Comparison of ENCODE assay signal across 8 cellular contexts in genomic region chr20:62141397-62142251, GRCh38. TPM values are rescaled to one million over a fixed set of nuclear protein-coding genes. Genes with fewer than 3 reads are reported as not detected.
A peak's percentile ranks its signal among the peaks of the same experiment; 100 is the strongest.
DNase-seq lines count a peak whose midpoint lies in the region; ATAC-seq, FAIRE-seq and TF ChIP-seq lines count a peak whose summit lies in the region.

No MANE protein-coding gene starts in this region.

- H3K27me3 Mint-ChIP-seq in activated CD8-positive, alpha-beta T cell treated with anti-CD3 and anti-CD28 coated beads for 36 hours = no peaks in the 10 kb centered on the region

- H3K27me3 ChIP-seq in DND-41 (ENCODE audit: insufficient read depth, low read length, poor library complexity) (no peaks in the 10 kb centered on the region), heart right ventricle (no peaks in the 10 kb centered on the region)

- no peak overlapping the region for H2AFZ ChIP-seq in DND-41 (ENCODE audit: low read depth, low read length)

- H3K4me1 Mint-ChIP-seq in activated CD8-positive, alpha-beta T cell treated with anti-CD3 and anti-CD28 coated beads for 36 hours (ENCODE audit: low read depth) = peaks cover 55% of the 10 kb centered on the region

- H3K27ac ChIP-seq in DND-41 (ENCODE audit: low read length) (peak overlapping the region; percentile 84), heart right ventricle (peak overlapping the region; percentile 86 to 100 (median 96))

- peak; percentile 64 for TF ChIP-seq CTCF in DND-41 (IDR thresholded peaks at IDR 0.05; ENCODE audit: borderline replicate concordance, extremely low read depth, low read length, poor library complexity, severe bottlenecking)
- TF ChIP-seq CTCF in activated CD8-positive, alpha-beta T cell treated with anti-CD3 and anti-CD28 coated beads for 36 hours (IDR thresholded peaks at IDR 0.05) = no peak
- TF ChIP-seq CTCF in heart right ventricle (IDR thresholded peaks at IDR 0.05) = peak in 4 of 9 donors; percentile 35 to 50 (median 38)

- H4K20me1 ChIP-seq in DND-41 (ENCODE audit: insufficient read depth, low read length) = peaks cover 83% of the 10 kb centered on the region

- peaks cover 54% of the 10 kb centered on the region for H3K36me3 Mint-ChIP-seq in activated CD8-positive, alpha-beta T cell treated with anti-CD3 and anti-CD28 coated beads for 36 hours (ENCODE audit: low read depth)

- H3K4me3 Mint-ChIP-seq in activated CD8-positive, alpha-beta T cell treated with anti-CD3 and anti-CD28 coated beads for 36 hours = peak overlapping the region; percentile 84

- POLR2A ChIA-PET in activated CD8-positive, alpha-beta T cell treated with anti-CD3 and anti-CD28 coated beads for 36 hours (lab: Charles Lee) = interaction anchor here (0.5 to 3.1 kb wide), 12 partner anchors 9 to 130 kb away, joined by 3 to 13 read pairs (median 4); partner anchors contain the start of genes LSM14B and TAF4

- peak overlapping the region; percentile 95 for H3K4me2 ChIP-seq in DND-41 (ENCODE audit: insufficient read depth, low read length)

- CTCF ChIA-PET in activated CD8-positive, alpha-beta T cell treated with anti-CD3 and anti-CD28 coated beads for 36 hours (lab: Charles Lee) = interaction anchor here (0.7 to 3.1 kb wide), 9 partner anchors 9 to 241 kb away, joined by 3 to 13 read pairs (median 4); no protein-coding TSS in a partner anchor

- peak; percentile 20 for ATAC-seq in DND-41 (ENCODE audit: insufficient read depth, low read depth)
- no peak for ATAC-seq in activated CD8-positive, alpha-beta T cell treated with anti-CD3 and anti-CD28 coated beads for 36 hours
- ATAC-seq in heart right ventricle = peak in 3 of 8 donors; percentile 6 to 34 (median 29)
- ATAC-seq in HG03520 (IDR thresholded peaks at IDR 0.05; ENCODE audit: unreplicated experiment) = no peak
- no peak for ATAC-seq in GM19452 (IDR thresholded peaks at IDR 0.05; ENCODE audit: unreplicated experiment)

- intact Hi-C loops in activated CD8-positive, alpha-beta T cell treated with anti-CD3 and anti-CD28 coated beads for 36 hours (cut with micrococcal nuclease) = no loop called here
- intact Hi-C loops in heart right ventricle (cut with DNase I) = loop anchor here in 7 of 10 donors (2.0 to 5.0 kb wide), 8 partner anchors 19 to 656 kb away; partner anchors contain the start of genes TAF4 (in 3 of the 7), MTG2 (in 2 of the 7), LSM14B (in 1 of the 7) and MRGBP (in 1 of the 7)

- WGBS in heart right ventricle, 2 donors = 20 to 23% methylated on average over 14 of the region's 14 CpGs

- H3K36me3 ChIP-seq in DND-41 (ENCODE audit: insufficient read depth, low read length) = peaks cover 72% of the 10 kb centered on the region
- peaks cover 5 to 49% (median 32%) of the 10 kb centered on the region in 9 donors for H3K36me3 ChIP-seq in heart right ventricle

- peaks cover 48% of the 10 kb centered on the region for H3K4me1 ChIP-seq in DND-41 (ENCODE audit: insufficient read depth, low read length)
- peaks cover 8 to 51% (median 37%) of the 10 kb centered on the region in 9 donors for H3K4me1 ChIP-seq in heart right ventricle

- peak overlapping the region; percentile 83 to 84 for H3K4me3 ChIP-seq in DND-41 (ENCODE audit: low read depth in 1 of 2, low read length in 2 of 2)
- H3K4me3 ChIP-seq in heart right ventricle = peak overlapping the region; percentile 67 to 96 (median 86)
- peak overlapping the region; percentile 78 for H3K4me3 ChIP-seq in skeletal muscle cell (ENCODE audit: low read depth, low read length)

- DNase-seq in DND-41 (peak; percentile 43), HTR-8/SVneo (ENCODE audit: insufficient read length, low spot score) (no peak), heart right ventricle (no peak), skeletal muscle cell (ENCODE audit: low read depth) (no peak), HCEC 1CT (no peak)
- peak; percentile 51 for DNase-seq in activated CD8-positive, alpha-beta T cell treated with anti-CD3 and anti-CD28 coated beads for 36 hours

- peak overlapping the region; percentile 90 for H3K9ac ChIP-seq in DND-41 (ENCODE audit: low read depth, low read length)

- no peaks in the 10 kb centered on the region for H3K9me3 ChIP-seq in DND-41 (ENCODE audit: insufficient read depth, low read length, severe bottlenecking)
- H3K9me3 ChIP-seq in heart right ventricle = no peaks in the 10 kb centered on the region

- no peaks in the 10 kb centered on the region for H3K9me3 Mint-ChIP-seq in activated CD8-positive, alpha-beta T cell treated with anti-CD3 and anti-CD28 coated beads for 36 hours

- FAIRE-seq in HTR-8/SVneo (lab: Jason Lieb, UNC) = peak; percentile 72

- peaks cover 87% of the 10 kb centered on the region for H3K79me2 ChIP-seq in DND-41 (ENCODE audit: insufficient read depth, low read length)

- peak overlapping the region; percentile 89 for H3K27ac Mint-ChIP-seq in activated CD8-positive, alpha-beta T cell treated with anti-CD3 and anti-CD28 coated beads for 36 hours

RNA-seq across cellular contexts. Expression of gene PSMA7, which starts 1.6 kb away (rescaled TPM):
- total RNA-seq in activated CD8-positive, alpha-beta T cell treated with anti-CD3 and anti-CD28 coated beads for 36 hours = 100 to 1,000 TPM; 286 to 289 TPM
- 100 to 1,000 TPM; 172 to 296 (median 200) TPM for total RNA-seq in heart right ventricle
- polyA plus RNA-seq in heart right ventricle = 100 to 1,000 TPM; 143 to 567 TPM

RNA-seq across cellular contexts. Expression of gene SS18L1, which starts 1.9 kb away (rescaled TPM):
- 10 to 100 TPM; 15.3 to 16.1 TPM for total RNA-seq in activated CD8-positive, alpha-beta T cell treated with anti-CD3 and anti-CD28 coated beads for 36 hours
- total RNA-seq in heart right ventricle = 10 to 100 TPM in 2 of 10 donors, 1 to 10 TPM in 8; 6.6 to 11.7 (median 7.4) TPM
- 10 to 100 TPM in 1 of 2 donors, 1 to 10 TPM in 1; 5.2 to 22.3 TPM for polyA plus RNA-seq in heart right ventricle

RNA-seq across cellular contexts. Expression of gene LSM14B, which starts 19.3 kb away (rescaled TPM):
- total RNA-seq in activated CD8-positive, alpha-beta T cell treated with anti-CD3 and anti-CD28 coated beads for 36 hours = 10 to 100 TPM; 33.5 to 35.6 TPM
- 10 to 100 TPM; 50.8 to 63.7 (median 60.5) TPM for total RNA-seq in heart right ventricle
- polyA plus RNA-seq in heart right ventricle = 10 to 100 TPM; 15.7 to 41.7 TPM

RNA-seq across cellular contexts. Expression of gene MTG2, which starts 41.2 kb away (rescaled TPM):
- 10 to 100 TPM; 36.5 to 40.5 TPM for total RNA-seq in activated CD8-positive, alpha-beta T cell treated with anti-CD3 and anti-CD28 coated beads for 36 hours
- total RNA-seq in heart right ventricle = 10 to 100 TPM; 21.5 to 30.4 (median 28.2) TPM
- 10 to 100 TPM; 25.4 to 55.5 TPM for polyA plus RNA-seq in heart right ventricle

Comparison
In these comparisons a context has a peak if more than half of its experiments do, and no peak if none do; other contexts are left out.
1. DNase-seq: peak in DND-41 (single experiment) and activated CD8-positive, alpha-beta T cell treated with anti-CD3 and anti-CD28 coated beads for 36 hours (single experiment); none in HTR-8/SVneo (single experiment), heart right ventricle (0 of 2), skeletal muscle cell (single experiment) and HCEC 1CT (single experiment).
2. Peak in every context shown above with its lines, with median percentiles within 50 percentile points of each other: H3K4me3 ChIP-seq.